ENCODE assay signal across 1 cellular context in the genomic region with DNA sequence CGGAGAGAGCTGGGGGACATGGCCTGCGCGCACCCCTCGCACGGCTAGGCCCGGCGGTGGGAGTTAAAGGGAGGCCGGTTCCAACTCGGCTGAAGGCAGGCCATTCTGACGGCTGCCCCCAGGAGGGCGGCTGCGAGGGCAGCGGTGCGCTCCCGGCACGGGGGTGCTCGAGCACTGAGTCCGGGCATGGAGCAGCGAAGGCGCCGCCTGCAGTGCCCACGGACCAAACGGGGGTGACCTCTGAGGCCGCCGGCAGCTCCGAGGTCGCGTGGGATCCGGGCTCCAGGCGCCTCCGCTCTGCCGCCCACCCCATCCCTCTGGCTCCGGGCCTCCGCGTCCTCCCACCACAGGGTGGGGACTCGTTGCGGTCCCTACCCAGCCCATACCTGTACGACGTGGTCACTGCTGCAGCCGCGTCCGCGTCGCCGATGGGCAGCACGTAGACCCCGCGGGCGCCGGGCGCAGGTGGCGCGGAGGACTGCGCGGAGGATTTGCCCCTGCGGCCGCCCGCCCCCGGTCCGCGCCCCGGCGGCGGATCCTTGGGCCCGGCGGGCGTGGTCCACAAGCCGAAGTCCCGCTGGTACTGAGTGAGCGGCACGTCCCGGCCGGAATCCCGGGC.
TF ChIP-seq lines count a peak whose summit lies in the region.

No MANE protein-coding gene starts in this region.

TF ChIP-seq in HEK293, 187 proteins besides CTCF, POLR2A, EP300 and RAD21 (continued from another document and continues in another):
- TF ChIP-seq, protein P1, sequence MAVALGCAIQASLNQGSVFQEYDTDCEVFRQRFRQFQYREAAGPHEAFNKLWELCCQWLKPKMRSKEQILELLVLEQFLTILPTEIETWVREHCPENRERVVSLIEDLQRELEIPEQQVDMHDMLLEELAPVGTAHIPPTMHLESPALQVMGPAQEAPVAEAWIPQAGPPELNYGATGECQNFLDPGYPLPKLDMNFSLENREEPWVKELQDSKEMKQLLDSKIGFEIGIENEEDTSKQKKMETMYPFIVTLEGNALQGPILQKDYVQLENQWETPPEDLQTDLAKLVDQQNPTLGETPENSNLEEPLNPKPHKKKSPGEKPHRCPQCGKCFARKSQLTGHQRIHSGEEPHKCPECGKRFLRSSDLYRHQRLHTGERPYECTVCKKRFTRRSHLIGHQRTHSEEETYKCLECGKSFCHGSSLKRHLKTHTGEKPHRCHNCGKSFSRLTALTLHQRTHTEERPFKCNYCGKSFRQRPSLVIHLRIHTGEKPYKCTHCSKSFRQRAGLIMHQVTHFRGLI (tag by site-specific recombination; IDR thresholded peaks at IDR 0.05) = no peak
- no peak for TF ChIP-seq ZNF792 (tag by site-specific recombination; IDR thresholded peaks at IDR 0.05)
- no peak for TF ChIP-seq ZSCAN30 (tag by site-specific recombination; IDR thresholded peaks at IDR 0.05)
- no peak for TF ChIP-seq FEZF1 (tag by site-specific recombination; IDR thresholded peaks at IDR 0.05)
- no peak; the same call in 1 of the 2 replicates for TF ChIP-seq KLF8 (tag by site-specific recombination; IDR thresholded peaks at IDR 0.05)
- peak; percentile 98 for TF ChIP-seq ZFHX2 (tag by site-specific recombination; conservative IDR thresholded peaks at IDR 0.05)
- no peak for TF ChIP-seq SETDB1 (IDR thresholded peaks at IDR 0.05; ENCODE audit: insufficient read length, low read length)
- no peak for TF ChIP-seq ZSCAN23 (tag by site-specific recombination; IDR thresholded peaks at IDR 0.05)
- no peak for TF ChIP-seq ZNF169 (tag by site-specific recombination; IDR thresholded peaks at IDR 0.05)
- no peak for TF ChIP-seq ZNF664 (tag by site-specific recombination; IDR thresholded peaks at IDR 0.05)
- TF ChIP-seq, protein P2, sequence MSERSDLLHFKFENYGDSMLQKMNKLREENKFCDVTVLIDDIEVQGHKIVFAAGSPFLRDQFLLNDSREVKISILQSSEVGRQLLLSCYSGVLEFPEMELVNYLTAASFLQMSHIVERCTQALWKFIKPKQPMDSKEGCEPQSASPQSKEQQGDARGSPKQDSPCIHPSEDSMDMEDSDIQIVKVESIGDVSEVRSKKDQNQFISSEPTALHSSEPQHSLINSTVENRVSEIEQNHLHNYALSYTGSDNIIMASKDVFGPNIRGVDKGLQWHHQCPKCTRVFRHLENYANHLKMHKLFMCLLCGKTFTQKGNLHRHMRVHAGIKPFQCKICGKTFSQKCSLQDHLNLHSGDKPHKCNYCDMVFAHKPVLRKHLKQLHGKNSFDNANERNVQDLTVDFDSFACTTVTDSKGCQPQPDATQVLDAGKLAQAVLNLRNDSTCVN (tag by site-specific recombination; optimal IDR thresholded peaks at IDR 0.05) = peak; percentile 86
- TF ChIP-seq YY2 (tag by site-specific recombination; IDR thresholded peaks at IDR 0.05) = no peak
- no peak for TF ChIP-seq ZNF561 (tag by site-specific recombination; IDR thresholded peaks at IDR 0.05; ENCODE audit: borderline replicate concordance)
- no peak for TF ChIP-seq ZNF174 (tag by site-specific recombination; IDR thresholded peaks at IDR 0.05)
- TF ChIP-seq, protein P3, sequence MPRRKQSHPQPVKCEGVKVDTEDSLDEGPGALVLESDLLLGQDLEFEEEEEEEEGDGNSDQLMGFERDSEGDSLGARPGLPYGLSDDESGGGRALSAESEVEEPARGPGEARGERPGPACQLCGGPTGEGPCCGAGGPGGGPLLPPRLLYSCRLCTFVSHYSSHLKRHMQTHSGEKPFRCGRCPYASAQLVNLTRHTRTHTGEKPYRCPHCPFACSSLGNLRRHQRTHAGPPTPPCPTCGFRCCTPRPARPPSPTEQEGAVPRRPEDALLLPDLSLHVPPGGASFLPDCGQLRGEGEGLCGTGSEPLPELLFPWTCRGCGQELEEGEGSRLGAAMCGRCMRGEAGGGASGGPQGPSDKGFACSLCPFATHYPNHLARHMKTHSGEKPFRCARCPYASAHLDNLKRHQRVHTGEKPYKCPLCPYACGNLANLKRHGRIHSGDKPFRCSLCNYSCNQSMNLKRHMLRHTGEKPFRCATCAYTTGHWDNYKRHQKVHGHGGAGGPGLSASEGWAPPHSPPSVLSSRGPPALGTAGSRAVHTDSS (tag by site-specific recombination; IDR thresholded peaks at IDR 0.05) = no peak
- no peak for TF ChIP-seq ZNF223 (tag by site-specific recombination; IDR thresholded peaks at IDR 0.05)
- no peak for TF ChIP-seq SP7 (tag by site-specific recombination; IDR thresholded peaks at IDR 0.05)
- TF ChIP-seq, protein P4, sequence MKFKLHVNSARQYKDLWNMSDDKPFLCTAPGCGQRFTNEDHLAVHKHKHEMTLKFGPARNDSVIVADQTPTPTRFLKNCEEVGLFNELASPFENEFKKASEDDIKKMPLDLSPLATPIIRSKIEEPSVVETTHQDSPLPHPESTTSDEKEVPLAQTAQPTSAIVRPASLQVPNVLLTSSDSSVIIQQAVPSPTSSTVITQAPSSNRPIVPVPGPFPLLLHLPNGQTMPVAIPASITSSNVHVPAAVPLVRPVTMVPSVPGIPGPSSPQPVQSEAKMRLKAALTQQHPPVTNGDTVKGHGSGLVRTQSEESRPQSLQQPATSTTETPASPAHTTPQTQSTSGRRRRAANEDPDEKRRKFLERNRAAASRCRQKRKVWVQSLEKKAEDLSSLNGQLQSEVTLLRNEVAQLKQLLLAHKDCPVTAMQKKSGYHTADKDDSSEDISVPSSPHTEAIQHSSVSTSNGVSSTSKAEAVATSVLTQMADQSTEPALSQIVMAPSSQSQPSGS (tag by site-specific recombination; IDR thresholded peaks at IDR 0.05; ENCODE audit: low read depth) = no peak
- TF ChIP-seq, protein P5, sequence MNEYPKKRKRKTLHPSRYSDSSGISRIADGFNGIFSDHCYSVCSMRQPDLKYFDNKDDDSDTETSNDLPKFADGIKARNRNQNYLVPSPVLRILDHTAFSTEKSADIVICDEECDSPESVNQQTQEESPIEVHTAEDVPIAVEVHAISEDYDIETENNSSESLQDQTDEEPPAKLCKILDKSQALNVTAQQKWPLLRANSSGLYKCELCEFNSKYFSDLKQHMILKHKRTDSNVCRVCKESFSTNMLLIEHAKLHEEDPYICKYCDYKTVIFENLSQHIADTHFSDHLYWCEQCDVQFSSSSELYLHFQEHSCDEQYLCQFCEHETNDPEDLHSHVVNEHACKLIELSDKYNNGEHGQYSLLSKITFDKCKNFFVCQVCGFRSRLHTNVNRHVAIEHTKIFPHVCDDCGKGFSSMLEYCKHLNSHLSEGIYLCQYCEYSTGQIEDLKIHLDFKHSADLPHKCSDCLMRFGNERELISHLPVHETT (tag by site-specific recombination; IDR thresholded peaks at IDR 0.05) = no peak
- no peak for TF ChIP-seq ZNF571 (tag by site-specific recombination; IDR thresholded peaks at IDR 0.05)
- TF ChIP-seq ZBTB48 (tag by site-specific recombination; IDR thresholded peaks at IDR 0.05) = no peak
- TF ChIP-seq ZNF544 (tag by site-specific recombination; IDR thresholded peaks at IDR 0.05) = no peak
- no peak for TF ChIP-seq HOXC10 (CRISPR knock-in tag; IDR thresholded peaks at IDR 0.05)
- TF ChIP-seq ZNF112 (tag by site-specific recombination; IDR thresholded peaks at IDR 0.05) = no peak
- TF ChIP-seq ZNF529 (tag by site-specific recombination; IDR thresholded peaks at IDR 0.05; ENCODE audit: insufficient replicate concordance) = no peak
- TF ChIP-seq ZNF701 (tag by site-specific recombination; IDR thresholded peaks at IDR 0.05) = no peak
- TF ChIP-seq, protein P6, sequence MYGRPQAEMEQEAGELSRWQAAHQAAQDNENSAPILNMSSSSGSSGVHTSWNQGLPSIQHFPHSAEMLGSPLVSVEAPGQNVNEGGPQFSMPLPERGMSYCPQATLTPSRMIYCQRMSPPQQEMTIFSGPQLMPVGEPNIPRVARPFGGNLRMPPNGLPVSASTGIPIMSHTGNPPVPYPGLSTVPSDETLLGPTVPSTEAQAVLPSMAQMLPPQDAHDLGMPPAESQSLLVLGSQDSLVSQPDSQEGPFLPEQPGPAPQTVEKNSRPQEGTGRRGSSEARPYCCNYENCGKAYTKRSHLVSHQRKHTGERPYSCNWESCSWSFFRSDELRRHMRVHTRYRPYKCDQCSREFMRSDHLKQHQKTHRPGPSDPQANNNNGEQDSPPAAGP (tag by site-specific recombination; IDR thresholded peaks at IDR 0.05) = no peak
- TF ChIP-seq ZNF621 (tag by site-specific recombination; IDR thresholded peaks at IDR 0.05) = no peak
- TF ChIP-seq TCF7L2 (IDR thresholded peaks at IDR 0.05; ENCODE audit: borderline replicate concordance, low read depth, low read length) = no peak
- TF ChIP-seq REPIN1 (tag by site-specific recombination; IDR thresholded peaks at IDR 0.05; ENCODE audit: low read depth) = no peak
- TF ChIP-seq ZNF426 (tag by site-specific recombination; IDR thresholded peaks at IDR 0.05) = no peak
- no peak for TF ChIP-seq ZNF558 (tag by site-specific recombination; IDR thresholded peaks at IDR 0.05)
- no peak for TF ChIP-seq PRDM1 (tag by site-specific recombination; IDR thresholded peaks at IDR 0.05)
- no peak for TF ChIP-seq KLF7 (tag by site-specific recombination; IDR thresholded peaks at IDR 0.05; ENCODE audit: borderline replicate concordance)
- TF ChIP-seq GLI4 (tag by site-specific recombination; IDR thresholded peaks at IDR 0.05) = no peak
- TF ChIP-seq GLIS2 (tag by site-specific recombination; IDR thresholded peaks at IDR 0.05) = peak; percentile 87
- no peak for TF ChIP-seq ZNF155 (tag by site-specific recombination; IDR thresholded peaks at IDR 0.05)
- no peak for TF ChIP-seq ZNF354C (tag by site-specific recombination; IDR thresholded peaks at IDR 0.05; ENCODE audit: borderline replicate concordance, low read depth)
- TF ChIP-seq ZFP69B (tag by site-specific recombination; IDR thresholded peaks at IDR 0.05) = no peak
- TF ChIP-seq, protein P7, sequence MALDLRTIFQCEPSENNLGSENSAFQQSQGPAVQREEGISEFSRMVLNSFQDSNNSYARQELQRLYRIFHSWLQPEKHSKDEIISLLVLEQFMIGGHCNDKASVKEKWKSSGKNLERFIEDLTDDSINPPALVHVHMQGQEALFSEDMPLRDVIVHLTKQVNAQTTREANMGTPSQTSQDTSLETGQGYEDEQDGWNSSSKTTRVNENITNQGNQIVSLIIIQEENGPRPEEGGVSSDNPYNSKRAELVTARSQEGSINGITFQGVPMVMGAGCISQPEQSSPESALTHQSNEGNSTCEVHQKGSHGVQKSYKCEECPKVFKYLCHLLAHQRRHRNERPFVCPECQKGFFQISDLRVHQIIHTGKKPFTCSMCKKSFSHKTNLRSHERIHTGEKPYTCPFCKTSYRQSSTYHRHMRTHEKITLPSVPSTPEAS (tag by site-specific recombination; IDR thresholded peaks at IDR 0.05) = no peak
- TF ChIP-seq GLIS1 (tag by site-specific recombination; IDR thresholded peaks at IDR 0.05) = peak; percentile 55
- no peak for TF ChIP-seq ZNF747 (tag by site-specific recombination; IDR thresholded peaks at IDR 0.05)
- TF ChIP-seq, protein P8, sequence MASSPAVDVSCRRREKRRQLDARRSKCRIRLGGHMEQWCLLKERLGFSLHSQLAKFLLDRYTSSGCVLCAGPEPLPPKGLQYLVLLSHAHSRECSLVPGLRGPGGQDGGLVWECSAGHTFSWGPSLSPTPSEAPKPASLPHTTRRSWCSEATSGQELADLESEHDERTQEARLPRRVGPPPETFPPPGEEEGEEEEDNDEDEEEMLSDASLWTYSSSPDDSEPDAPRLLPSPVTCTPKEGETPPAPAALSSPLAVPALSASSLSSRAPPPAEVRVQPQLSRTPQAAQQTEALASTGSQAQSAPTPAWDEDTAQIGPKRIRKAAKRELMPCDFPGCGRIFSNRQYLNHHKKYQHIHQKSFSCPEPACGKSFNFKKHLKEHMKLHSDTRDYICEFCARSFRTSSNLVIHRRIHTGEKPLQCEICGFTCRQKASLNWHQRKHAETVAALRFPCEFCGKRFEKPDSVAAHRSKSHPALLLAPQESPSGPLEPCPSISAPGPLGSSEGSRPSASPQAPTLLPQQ (tag by site-specific recombination; IDR thresholded peaks at IDR 0.05) = no peak
- TF ChIP-seq KLF16 (tag by site-specific recombination; IDR thresholded peaks at IDR 0.05) = no peak
- TF ChIP-seq KLF9 (tag by site-specific recombination; IDR thresholded peaks at IDR 0.05; ENCODE audit: low read depth) = 0 out of 2 replicates have a peak, but pooled peaks have one; percentile 12
- TF ChIP-seq, protein P9, sequence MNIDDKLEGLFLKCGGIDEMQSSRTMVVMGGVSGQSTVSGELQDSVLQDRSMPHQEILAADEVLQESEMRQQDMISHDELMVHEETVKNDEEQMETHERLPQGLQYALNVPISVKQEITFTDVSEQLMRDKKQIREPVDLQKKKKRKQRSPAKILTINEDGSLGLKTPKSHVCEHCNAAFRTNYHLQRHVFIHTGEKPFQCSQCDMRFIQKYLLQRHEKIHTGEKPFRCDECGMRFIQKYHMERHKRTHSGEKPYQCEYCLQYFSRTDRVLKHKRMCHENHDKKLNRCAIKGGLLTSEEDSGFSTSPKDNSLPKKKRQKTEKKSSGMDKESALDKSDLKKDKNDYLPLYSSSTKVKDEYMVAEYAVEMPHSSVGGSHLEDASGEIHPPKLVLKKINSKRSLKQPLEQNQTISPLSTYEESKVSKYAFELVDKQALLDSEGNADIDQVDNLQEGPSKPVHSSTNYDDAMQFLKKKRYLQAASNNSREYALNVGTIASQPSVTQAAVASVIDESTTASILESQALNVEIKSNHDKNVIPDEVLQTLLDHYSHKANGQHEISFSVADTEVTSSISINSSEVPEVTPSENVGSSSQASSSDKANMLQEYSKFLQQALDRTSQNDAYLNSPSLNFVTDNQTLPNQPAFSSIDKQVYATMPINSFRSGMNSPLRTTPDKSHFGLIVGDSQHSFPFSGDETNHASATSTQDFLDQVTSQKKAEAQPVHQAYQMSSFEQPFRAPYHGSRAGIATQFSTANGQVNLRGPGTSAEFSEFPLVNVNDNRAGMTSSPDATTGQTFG (tag by site-specific recombination; IDR thresholded peaks at IDR 0.05; ENCODE audit: borderline replicate concordance) = no peak
- no peak for TF ChIP-seq ZNF248 (tag by site-specific recombination; IDR thresholded peaks at IDR 0.05)
- TF ChIP-seq ZNF837 (tag by site-specific recombination; IDR thresholded peaks at IDR 0.05) = no peak
- no peak for TF ChIP-seq ZBTB1 (tag by site-specific recombination; IDR thresholded peaks at IDR 0.05)
- TF ChIP-seq ZNF623 (tag by site-specific recombination; IDR thresholded peaks at IDR 0.05) = no peak
- TF ChIP-seq, protein P10, sequence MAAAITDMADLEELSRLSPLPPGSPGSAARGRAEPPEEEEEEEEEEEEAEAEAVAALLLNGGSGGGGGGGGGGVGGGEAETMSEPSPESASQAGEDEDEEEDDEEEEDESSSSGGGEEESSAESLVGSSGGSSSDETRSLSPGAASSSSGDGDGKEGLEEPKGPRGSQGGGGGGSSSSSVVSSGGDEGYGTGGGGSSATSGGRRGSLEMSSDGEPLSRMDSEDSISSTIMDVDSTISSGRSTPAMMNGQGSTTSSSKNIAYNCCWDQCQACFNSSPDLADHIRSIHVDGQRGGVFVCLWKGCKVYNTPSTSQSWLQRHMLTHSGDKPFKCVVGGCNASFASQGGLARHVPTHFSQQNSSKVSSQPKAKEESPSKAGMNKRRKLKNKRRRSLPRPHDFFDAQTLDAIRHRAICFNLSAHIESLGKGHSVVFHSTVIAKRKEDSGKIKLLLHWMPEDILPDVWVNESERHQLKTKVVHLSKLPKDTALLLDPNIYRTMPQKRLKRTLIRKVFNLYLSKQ (tag by site-specific recombination; IDR thresholded peaks at IDR 0.05; ENCODE audit: borderline replicate concordance) = no peak
